In genomic region chr10:69262249-69262864, GRCh38 we compare ENCODE assay signal across 20 cellular contexts. TPM values are rescaled to one million over a fixed set of nuclear protein-coding genes. Genes with fewer than 3 reads are reported as not detected.
DNase-seq lines count a peak whose midpoint lies in the region; ATAC-seq lines count a peak whose summit lies in the region.
"Had no signal": no experiment of that assay in that cellular context is flagged by ENCODE, and none has a peak within 500 bp of the region (broad histone marks: within the 10 kb centered on the region; RNA-seq: fewer than 3 reads in every experiment).

No MANE protein-coding gene starts in this region.

- H3K4me3 Mint-ChIP-seq in activated naive CD4-positive, alpha-beta T cell treated with anti-CD3 and anti-CD28 coated beads for 36 hours, result no peak overlapping the region
- peak overlapping the region; percentile 30 for H3K4me3 Mint-ChIP-seq in T-helper 2 cell treated with Interferon-gamma antibody and Interleukin-4, amounts not matched to agents 5 μg/mL and 100 μg/mL, for 36 hours
- H3K4me3 Mint-ChIP-seq: HFFc6; stimulated activated naive CD8-positive, alpha-beta T cell treated with anti-CD3 and anti-CD28 coated beads, Interleukin-15, Interleukin-2, amounts not matched to agents 100 ng/mL and 50 ng/mL, for 24 hours; type B pancreatic cell had no signal

- intact Hi-C loops in activated naive CD4-positive, alpha-beta T cell treated with anti-CD3 and anti-CD28 coated beads for 36 hours (cut with micrococcal nuclease), result loop anchor here (1.0 kb wide), 4 partner anchors 40 to 174 kb away; partner anchors contain the start of gene SRGN

- no peak for DNase-seq in activated naive CD4-positive, alpha-beta T cell treated with anti-CD3 and anti-CD28 coated beads for 36 hours
- DNase-seq in activated naive CD4-positive, alpha-beta T cell (lab: John Stamatoyannopoulos, UW), result no peak
- DNase-seq in T-helper 2 cell treated with Interferon-gamma antibody and Interleukin-4, amounts not matched to agents 5 μg/mL and 100 μg/mL, for 36 hours (ENCODE audit: low spot score), result peak; percentile 5
- no peak for DNase-seq in stimulated activated naive CD8-positive, alpha-beta T cell treated with anti-CD3 and anti-CD28 coated beads, Interleukin-15, Interleukin-2, amounts not matched to agents 100 U/mL and 50 U/mL, for 24 hours
- no peak for DNase-seq in stimulated activated CD4-positive, alpha-beta T cell treated with anti-CD3 and anti-CD28 coated beads, Interleukin-4, amount 100 ng/mL, for 4 hours
- DNase-seq in SW 1271 (lab: John Stamatoyannopoulos, UW) (no peak), NCI-H82 (lab: John Stamatoyannopoulos, UW) (no peak)
- DNase-seq: activated CD4-positive, CD25-positive, alpha-beta regulatory T cell; aorta; effector CD8-positive, alpha-beta T cell; glutamatergic neuron; HFFc6; NCI-H1092; NCI-H524 treated with DMSO at 0.1 percent for 48 hours; right lobe of liver; SIG-M5 had no signal

- peaks cover 5% of the 10 kb centered on the region for H3K36me3 Mint-ChIP-seq in activated naive CD4-positive, alpha-beta T cell treated with anti-CD3 and anti-CD28 coated beads for 36 hours (ENCODE audit: low read depth)
- H3K36me3 Mint-ChIP-seq in T-helper 2 cell treated with Interferon-gamma antibody and Interleukin-4, amounts not matched to agents 5 μg/mL and 100 μg/mL, for 36 hours (ENCODE audit: low read depth), result peaks cover 4% of the 10 kb centered on the region
- H3K36me3 Mint-ChIP-seq: type B pancreatic cell had no signal

- CTCF ChIA-PET in activated naive CD4-positive, alpha-beta T cell treated with anti-CD3 and anti-CD28 coated beads for 36 hours (lab: Charles Lee), result interaction anchor here (0.6 to 1.5 kb wide), 5 partner anchors 24 to 169 kb away, joined by 3 to 9 read pairs (median 4); no protein-coding TSS in a partner anchor

- H3K27ac Mint-ChIP-seq in activated naive CD4-positive, alpha-beta T cell treated with anti-CD3 and anti-CD28 coated beads for 36 hours, result peak overlapping the region; percentile 62
- H3K27ac Mint-ChIP-seq in T-helper 2 cell treated with Interferon-gamma antibody and Interleukin-4, amounts not matched to agents 5 μg/mL and 100 μg/mL, for 36 hours, result peak overlapping the region; percentile 60
- H3K27ac Mint-ChIP-seq: CD4-positive, CD25-positive, alpha-beta regulatory T cell; HFFc6; stimulated activated naive CD8-positive, alpha-beta T cell treated with anti-CD3 and anti-CD28 coated beads, Interleukin-15, Interleukin-2, amounts not matched to agents 100 ng/mL and 50 ng/mL, for 24 hours; type B pancreatic cell had no signal

- ATAC-seq in GM21367 (IDR thresholded peaks at IDR 0.05; ENCODE audit: unreplicated experiment), result peak; percentile 61
- ATAC-seq in stimulated activated naive CD8-positive, alpha-beta T cell treated with anti-CD3 and anti-CD28 coated beads, Interleukin-15, Interleukin-2, amounts not matched to agents 100 U/mL and 50 U/mL, for 24 hours, result peak; percentile 46
- ATAC-seq: right lobe of liver had no signal

- H3K4me1 Mint-ChIP-seq in activated naive CD4-positive, alpha-beta T cell treated with anti-CD3 and anti-CD28 coated beads for 36 hours (ENCODE audit: low read depth), result peaks cover 17% of the 10 kb centered on the region
- peaks cover 13% of the 10 kb centered on the region for H3K4me1 Mint-ChIP-seq in T-helper 2 cell treated with Interferon-gamma antibody and Interleukin-4, amounts not matched to agents 5 μg/mL and 100 μg/mL, for 36 hours (ENCODE audit: low read depth)

- H3K9me3 Mint-ChIP-seq in activated naive CD4-positive, alpha-beta T cell treated with anti-CD3 and anti-CD28 coated beads for 36 hours, result no peaks in the 10 kb centered on the region
- H3K9me3 Mint-ChIP-seq in T-helper 2 cell treated with Interferon-gamma antibody and Interleukin-4, amounts not matched to agents 5 μg/mL and 100 μg/mL, for 36 hours, result peaks cover 4% of the 10 kb centered on the region
- H3K9me3 Mint-ChIP-seq: HFFc6; stimulated activated naive CD8-positive, alpha-beta T cell treated with anti-CD3 and anti-CD28 coated beads, Interleukin-15, Interleukin-2, amounts not matched to agents 100 ng/mL and 50 ng/mL, for 24 hours; type B pancreatic cell had no signal

- H3K27me3 Mint-ChIP-seq in activated naive CD4-positive, alpha-beta T cell treated with anti-CD3 and anti-CD28 coated beads for 36 hours (ENCODE audit: low read depth), result no peaks in the 10 kb centered on the region
- H3K27me3 Mint-ChIP-seq in T-helper 2 cell treated with Interferon-gamma antibody and Interleukin-4, amounts not matched to agents 5 μg/mL and 100 μg/mL, for 36 hours (ENCODE audit: low read depth), result peaks cover 3% of the 10 kb centered on the region
- H3K27me3 Mint-ChIP-seq: stimulated activated naive CD8-positive, alpha-beta T cell treated with anti-CD3 and anti-CD28 coated beads, Interleukin-15, Interleukin-2, amounts not matched to agents 100 ng/mL and 50 ng/mL, for 24 hours had no signal

RNA-seq across cellular contexts. Expression of gene HK1, which starts 15.9 kb away (rescaled TPM):
- total RNA-seq in activated naive CD4-positive, alpha-beta T cell treated with anti-CD3 and anti-CD28 coated beads for 36 hours, result 100 to 1,000 TPM; 172 to 179 TPM

RNA-seq across cellular contexts. Expression of gene HKDC1, which starts 42.2 kb away (rescaled TPM):
- 1 to 10 TPM; 1.5 to 1.6 TPM for total RNA-seq in activated naive CD4-positive, alpha-beta T cell treated with anti-CD3 and anti-CD28 coated beads for 36 hours
- total RNA-seq: aorta had no signal
